8 cellular contexts compared by ENCODE assay signal in the genomic region with DNA sequence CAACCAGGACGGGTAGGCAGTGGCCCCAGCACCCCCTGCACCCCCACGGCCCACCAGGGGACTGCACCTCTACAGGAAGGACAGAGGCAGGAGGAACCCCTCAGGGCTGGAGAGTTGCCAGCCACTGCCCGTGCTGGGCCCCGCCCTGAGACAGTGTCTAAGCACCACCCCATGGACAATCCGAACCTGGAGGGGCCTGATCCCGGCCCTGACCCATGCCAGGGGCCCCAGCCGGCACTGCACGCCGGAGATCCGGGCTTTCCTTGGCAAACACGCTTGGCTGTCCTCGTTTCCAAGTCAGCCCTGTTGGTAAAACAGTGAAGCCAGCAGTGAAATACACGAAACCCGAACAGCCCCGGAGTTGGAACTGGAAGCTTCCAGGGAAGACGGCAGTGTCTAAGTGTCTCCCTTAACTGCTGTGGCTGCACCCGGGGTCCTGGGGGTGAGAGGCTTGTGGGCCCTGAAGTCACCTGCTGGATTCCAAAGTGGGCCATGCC. TPM values are rescaled to one million over a fixed set of nuclear protein-coding genes. Genes with fewer than 3 reads are reported as not detected.
A peak's percentile ranks its signal among the peaks of the same experiment; 100 is the strongest.
DNase-seq lines count a peak whose midpoint lies in the region; ATAC-seq and TF ChIP-seq lines count a peak whose summit lies in the region.

No MANE protein-coding gene starts in this region.

- no peak overlapping the region for H3K4me2 ChIP-seq in PC-9

- H3K36me3 ChIP-seq in ascending aorta (no peaks in the 10 kb centered on the region), left lung (no peaks in the 10 kb centered on the region), PC-9 (ENCODE audit: low read depth) (no peaks in the 10 kb centered on the region)

- no peaks in the 10 kb centered on the region for H3K9me2 ChIP-seq in PC-9 (ENCODE audit: insufficient read depth)

- peaks cover 29% of the 10 kb centered on the region for H3K36me3 Mint-ChIP-seq in HFFc6 (ENCODE audit: low read depth)
- H3K36me3 Mint-ChIP-seq in stimulated activated effector memory CD8-positive, alpha-beta T cell treated with anti-CD3 and anti-CD28 coated beads, Interleukin-12 subunit alpha, Interleukin-12 subunit beta, amount 100 ng/mL, for 72 hours, result peaks cover 36% of the 10 kb centered on the region

- H3K4me3 Mint-ChIP-seq in HFFc6, result no peak overlapping the region
- no peak overlapping the region for H3K4me3 Mint-ChIP-seq in stimulated activated effector memory CD8-positive, alpha-beta T cell treated with anti-CD3 and anti-CD28 coated beads, Interleukin-12 subunit alpha, Interleukin-12 subunit beta, amount 100 ng/mL, for 72 hours

- POLR2A ChIA-PET in PC-9 (lab: Charles Lee; ENCODE audit: unreplicated experiment), result no interaction called here

- no peak overlapping the region for H2AFZ ChIP-seq in PC-9

- H3K79me2 ChIP-seq in PC-9 (ENCODE audit: low read depth), result no peaks in the 10 kb centered on the region

- H3K4me3 ChIP-seq in ascending aorta (peak overlapping the region in 1 of 2 donors; percentile 33), left lung (no peak overlapping the region), PC-9 (no peak overlapping the region)

- peak overlapping the region; percentile 59; the same call in 1 of the 2 replicates for H3K27ac Mint-ChIP-seq in HFFc6
- peak overlapping the region; percentile 63 for H3K27ac Mint-ChIP-seq in stimulated activated effector memory CD8-positive, alpha-beta T cell treated with anti-CD3 and anti-CD28 coated beads, Interleukin-12 subunit alpha, Interleukin-12 subunit beta, amount 100 ng/mL, for 72 hours

- ATAC-seq in left lung (no peak), foreskin keratinocyte (no peak)
- ATAC-seq in stimulated activated effector memory CD8-positive, alpha-beta T cell treated with anti-CD3 and anti-CD28 coated beads, Interleukin-12 subunit alpha, Interleukin-12 subunit beta, amount 100 ng/mL, for 72 hours, result no peak

- intact Hi-C loops in ascending aorta (cut with DNase I), result loop anchor here (1.0 kb wide), 1 partner anchor 30 kb away; no protein-coding TSS in a partner anchor
- intact Hi-C loops in left lung (cut with DNase I), result no loop called here
- intact Hi-C loops in PC-9 (cut with micrococcal nuclease; ENCODE audit: unreplicated experiment), result no loop called here

- H3K4me1 ChIP-seq in ascending aorta (peaks cover 10 to 24% of the 10 kb centered on the region in 2 donors), left lung (peaks cover 0 to 19% of the 10 kb centered on the region in 2 donors), foreskin keratinocyte (no peaks in the 10 kb centered on the region), PC-9 (replicated peaks; ENCODE audit: insufficient read depth) (no peaks in the 10 kb centered on the region)

- TF ChIP-seq CTCF in HFFc6 (IDR thresholded peaks at IDR 0.05), result no peak
- TF ChIP-seq CTCF in ascending aorta (IDR thresholded peaks at IDR 0.05), result no peak
- TF ChIP-seq CTCF in left lung (IDR thresholded peaks at IDR 0.05), result no peak
- no peak for TF ChIP-seq CTCF in foreskin keratinocyte (conservative IDR thresholded peaks at IDR 0.05)
- no peak for TF ChIP-seq CTCF in PC-9 (conservative IDR thresholded peaks at IDR 0.05)

- H3F3A ChIP-seq in PC-9 (ENCODE audit: insufficient read depth, low read depth), result peaks cover 15% of the 10 kb centered on the region; the same call in 1 of the 2 replicates

- H3K27me3 Mint-ChIP-seq in HFFc6 (ENCODE audit: insufficient read depth), result peaks cover 11% of the 10 kb centered on the region

- H3K4me1 Mint-ChIP-seq in HFFc6 (ENCODE audit: low read depth), result peaks cover 53% of the 10 kb centered on the region
- H3K4me1 Mint-ChIP-seq in stimulated activated effector memory CD8-positive, alpha-beta T cell treated with anti-CD3 and anti-CD28 coated beads, Interleukin-12 subunit alpha, Interleukin-12 subunit beta, amount 100 ng/mL, for 72 hours, result peaks cover 68% of the 10 kb centered on the region

- CTCF ChIA-PET in PC-9 (lab: Charles Lee), result no interaction called here

- H3K27me3 ChIP-seq in ascending aorta (no peaks in the 10 kb centered on the region), left lung (no peaks in the 10 kb centered on the region), foreskin keratinocyte (no peaks in the 10 kb centered on the region), PC-9 (ENCODE audit: insufficient read depth, low read depth) (no peaks in the 10 kb centered on the region)

- H3K27ac ChIP-seq in ascending aorta (peak overlapping the region; percentile 82 to 89), left lung (no peak overlapping the region), foreskin keratinocyte (no peak overlapping the region), PC-9 (no peak overlapping the region)

- H4K20me1 ChIP-seq in PC-9 (ENCODE audit: insufficient read depth), result no peaks in the 10 kb centered on the region

- BruUV-seq in PC-9 (replicated peaks; lab: Mats Ljungman, UMichigan), result no TSS peak

- H3K9me3 ChIP-seq in ascending aorta, result no peaks in the 10 kb centered on the region
- no peaks in the 10 kb centered on the region for H3K9me3 ChIP-seq in left lung
- H3K9me3 ChIP-seq in PC-9 (ENCODE audit: insufficient read depth, low read depth), result no peaks in the 10 kb centered on the region; the same call in 1 of the 2 replicates

- no peaks in the 10 kb centered on the region for H3K9me3 Mint-ChIP-seq in HFFc6
- H3K9me3 Mint-ChIP-seq in stimulated activated effector memory CD8-positive, alpha-beta T cell treated with anti-CD3 and anti-CD28 coated beads, Interleukin-12 subunit alpha, Interleukin-12 subunit beta, amount 100 ng/mL, for 72 hours, result no peaks in the 10 kb centered on the region

- DNase-seq in HFFc6 (no peak), ascending aorta (ENCODE audit: low spot score in 2 of 2) (peak in 1 of 2 donors; percentile 71), left lung (peak; percentile 32 to 71), NCI-H2196 treated with DMSO at 0.1 percent for 48 hours (lab: John Stamatoyannopoulos, UW; ENCODE audit: unreplicated experiment) (no peak), foreskin keratinocyte (no peak), PC-9 (no peak)
- no peak for DNase-seq in stimulated activated effector memory CD8-positive, alpha-beta T cell treated with anti-CD3 and anti-CD28 coated beads, Interleukin-12 subunit alpha, Interleukin-12 subunit beta, amount 100 ng/mL, for 72 hours (ENCODE audit: low spot score in 2 of 2)
- no peak for DNase-seq in activated CD8-positive, alpha-beta memory T cell treated with anti-CD3 and anti-CD28 coated beads for 24 hours

RNA-seq across cellular contexts. Expression of gene RASA3, which starts 31.1 kb away (rescaled TPM):
- total RNA-seq in HFFc6 (2021; fragmentation: NEBNext Ultra II Directional; extraction: Animal tissue kit (Norgen Biotek cat#: 25700)), result 10 to 100 TPM; 31.6 to 37.6 (median 33.1) TPM
- 30.7 TPM for total RNA-seq in ascending aorta
- 10 to 100 TPM; 14.5 to 22.2 TPM for total RNA-seq in left lung
- total RNA-seq in foreskin keratinocyte, result 7.7 and 9.2 TPM in 2 replicates
- 4.1 and 4.8 TPM in 2 replicates for polyA plus RNA-seq in foreskin keratinocyte
- 9.7 and 10.0 TPM in 2 replicates for total RNA-seq in PC-9 (2021)

Comparison
In these comparisons a context has a peak if more than half of its experiments do, and no peak if none do; other contexts are left out.
1. DNase-seq: peak in left lung (2 of 2); none in HFFc6 (single experiment), stimulated activated effector memory CD8-positive, alpha-beta T cell treated with anti-CD3 and anti-CD28 coated beads, Interleukin-12 subunit alpha, Interleukin-12 subunit beta, amount 100 ng/mL, for 72 hours (0 of 2), NCI-H2196 treated with DMSO at 0.1 percent for 48 hours (single experiment), foreskin keratinocyte (0 of 2), activated CD8-positive, alpha-beta memory T cell treated with anti-CD3 and anti-CD28 coated beads for 24 hours (single experiment) and PC-9 (0 of 2).
2. H3K27ac ChIP-seq: peak in ascending aorta (2 of 2); none in left lung (0 of 2), foreskin keratinocyte (single experiment) and PC-9 (single experiment).